In the genomic region with DNA sequence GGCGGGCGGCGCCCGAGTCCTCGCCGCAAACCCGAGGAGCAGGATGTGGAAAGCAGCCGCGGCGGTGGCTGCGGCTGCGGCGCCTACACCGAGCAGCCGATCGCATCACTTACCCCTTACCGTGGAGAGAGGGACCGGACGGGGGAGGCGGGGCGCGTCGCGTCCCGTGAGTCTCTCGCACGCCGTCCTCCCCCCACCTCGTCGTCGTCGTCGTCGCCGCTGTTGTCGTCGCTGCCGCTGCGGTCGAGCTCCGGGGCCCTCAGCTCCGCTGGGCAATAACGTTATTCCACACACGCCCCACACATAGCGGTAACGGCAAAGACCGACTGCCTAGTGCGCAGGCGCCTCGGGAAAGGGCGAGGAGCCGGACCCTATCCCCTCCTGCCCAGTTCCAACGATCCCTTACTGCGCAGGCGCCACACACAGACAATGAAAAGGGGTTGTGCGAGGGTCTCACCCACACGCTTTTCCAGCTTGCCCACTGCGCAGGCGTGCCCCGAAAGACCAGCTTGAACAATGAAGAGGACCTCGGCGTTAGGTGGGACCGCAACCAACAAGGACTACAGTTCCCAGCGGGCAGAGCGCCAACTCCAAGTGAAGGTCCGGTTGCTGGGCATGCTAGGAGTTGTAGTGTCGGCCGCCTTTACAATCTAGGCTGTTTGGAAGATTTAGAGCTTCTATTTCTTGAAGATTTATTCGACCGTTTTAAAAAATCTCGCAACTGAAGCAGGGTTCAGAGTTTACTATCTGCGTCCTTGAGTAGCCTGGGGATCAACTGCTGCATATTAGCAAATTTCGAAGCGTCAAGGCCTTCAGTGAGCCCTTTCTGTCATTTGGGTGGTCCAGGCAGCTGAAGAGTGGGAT, we compare ENCODE assay signal across 1 cellular context.
A peak's percentile ranks its signal among the peaks of the same experiment; 100 is the strongest.
TF ChIP-seq lines count a peak whose summit lies in the region.

A gene (minus strand): TSS at position 355 of the 864 bp plus-strand sequence. CDS start 30,001 bp downstream, outside the sequence.

TF ChIP-seq in GM12878, 131 proteins besides CTCF, POLR2A, EP300 and RAD21 (continued from another document and continues in another):
- TF ChIP-seq, protein P1, sequence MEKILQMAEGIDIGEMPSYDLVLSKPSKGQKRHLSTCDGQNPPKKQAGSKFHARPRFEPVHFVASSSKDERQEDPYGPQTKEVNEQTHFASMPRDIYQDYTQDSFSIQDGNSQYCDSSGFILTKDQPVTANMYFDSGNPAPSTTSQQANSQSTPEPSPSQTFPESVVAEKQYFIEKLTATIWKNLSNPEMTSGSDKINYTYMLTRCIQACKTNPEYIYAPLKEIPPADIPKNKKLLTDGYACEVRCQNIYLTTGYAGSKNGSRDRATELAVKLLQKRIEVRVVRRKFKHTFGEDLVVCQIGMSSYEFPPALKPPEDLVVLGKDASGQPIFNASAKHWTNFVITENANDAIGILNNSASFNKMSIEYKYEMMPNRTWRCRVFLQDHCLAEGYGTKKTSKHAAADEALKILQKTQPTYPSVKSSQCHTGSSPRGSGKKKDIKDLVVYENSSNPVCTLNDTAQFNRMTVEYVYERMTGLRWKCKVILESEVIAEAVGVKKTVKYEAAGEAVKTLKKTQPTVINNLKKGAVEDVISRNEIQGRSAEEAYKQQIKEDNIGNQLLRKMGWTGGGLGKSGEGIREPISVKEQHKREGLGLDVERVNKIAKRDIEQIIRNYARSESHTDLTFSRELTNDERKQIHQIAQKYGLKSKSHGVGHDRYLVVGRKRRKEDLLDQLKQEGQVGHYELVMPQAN (conservative IDR thresholded peaks at IDR 0.05): peak; percentile 73
- TF ChIP-seq SREBF1 (IDR thresholded peaks at IDR 0.05; ENCODE audit: low read length): peak; percentile 79; the same call in 1 of the 2 replicates
- no peak for TF ChIP-seq ESRRA (IDR thresholded peaks at IDR 0.05; ENCODE audit: low read length)
- peak; percentile 49; the same call in 1 of the 2 replicates for TF ChIP-seq TAF1 (IDR thresholded peaks at IDR 0.05; ENCODE audit: borderline replicate concordance, low read depth, low read length)
- TF ChIP-seq, protein P2, sequence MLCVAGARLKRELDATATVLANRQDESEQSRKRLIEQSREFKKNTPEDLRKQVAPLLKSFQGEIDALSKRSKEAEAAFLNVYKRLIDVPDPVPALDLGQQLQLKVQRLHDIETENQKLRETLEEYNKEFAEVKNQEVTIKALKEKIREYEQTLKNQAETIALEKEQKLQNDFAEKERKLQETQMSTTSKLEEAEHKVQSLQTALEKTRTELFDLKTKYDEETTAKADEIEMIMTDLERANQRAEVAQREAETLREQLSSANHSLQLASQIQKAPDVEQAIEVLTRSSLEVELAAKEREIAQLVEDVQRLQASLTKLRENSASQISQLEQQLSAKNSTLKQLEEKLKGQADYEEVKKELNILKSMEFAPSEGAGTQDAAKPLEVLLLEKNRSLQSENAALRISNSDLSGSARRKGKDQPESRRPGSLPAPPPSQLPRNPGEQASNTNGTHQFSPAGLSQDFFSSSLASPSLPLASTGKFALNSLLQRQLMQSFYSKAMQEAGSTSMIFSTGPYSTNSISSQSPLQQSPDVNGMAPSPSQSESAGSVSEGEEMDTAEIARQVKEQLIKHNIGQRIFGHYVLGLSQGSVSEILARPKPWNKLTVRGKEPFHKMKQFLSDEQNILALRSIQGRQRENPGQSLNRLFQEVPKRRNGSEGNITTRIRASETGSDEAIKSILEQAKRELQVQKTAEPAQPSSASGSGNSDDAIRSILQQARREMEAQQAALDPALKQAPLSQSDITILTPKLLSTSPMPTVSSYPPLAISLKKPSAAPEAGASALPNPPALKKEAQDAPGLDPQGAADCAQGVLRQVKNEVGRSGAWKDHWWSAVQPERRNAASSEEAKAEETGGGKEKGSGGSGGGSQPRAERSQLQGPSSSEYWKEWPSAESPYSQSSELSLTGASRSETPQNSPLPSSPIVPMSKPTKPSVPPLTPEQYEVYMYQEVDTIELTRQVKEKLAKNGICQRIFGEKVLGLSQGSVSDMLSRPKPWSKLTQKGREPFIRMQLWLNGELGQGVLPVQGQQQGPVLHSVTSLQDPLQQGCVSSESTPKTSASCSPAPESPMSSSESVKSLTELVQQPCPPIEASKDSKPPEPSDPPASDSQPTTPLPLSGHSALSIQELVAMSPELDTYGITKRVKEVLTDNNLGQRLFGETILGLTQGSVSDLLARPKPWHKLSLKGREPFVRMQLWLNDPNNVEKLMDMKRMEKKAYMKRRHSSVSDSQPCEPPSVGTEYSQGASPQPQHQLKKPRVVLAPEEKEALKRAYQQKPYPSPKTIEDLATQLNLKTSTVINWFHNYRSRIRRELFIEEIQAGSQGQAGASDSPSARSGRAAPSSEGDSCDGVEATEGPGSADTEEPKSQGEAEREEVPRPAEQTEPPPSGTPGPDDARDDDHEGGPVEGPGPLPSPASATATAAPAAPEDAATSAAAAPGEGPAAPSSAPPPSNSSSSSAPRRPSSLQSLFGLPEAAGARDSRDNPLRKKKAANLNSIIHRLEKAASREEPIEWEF (IDR thresholded peaks at IDR 0.05; ENCODE audit: insufficient replicate concordance, low read depth, low read length): no peak
- peak; percentile 86 for TF ChIP-seq LARP7 (IDR thresholded peaks at IDR 0.05)
- TF ChIP-seq, protein P3, sequence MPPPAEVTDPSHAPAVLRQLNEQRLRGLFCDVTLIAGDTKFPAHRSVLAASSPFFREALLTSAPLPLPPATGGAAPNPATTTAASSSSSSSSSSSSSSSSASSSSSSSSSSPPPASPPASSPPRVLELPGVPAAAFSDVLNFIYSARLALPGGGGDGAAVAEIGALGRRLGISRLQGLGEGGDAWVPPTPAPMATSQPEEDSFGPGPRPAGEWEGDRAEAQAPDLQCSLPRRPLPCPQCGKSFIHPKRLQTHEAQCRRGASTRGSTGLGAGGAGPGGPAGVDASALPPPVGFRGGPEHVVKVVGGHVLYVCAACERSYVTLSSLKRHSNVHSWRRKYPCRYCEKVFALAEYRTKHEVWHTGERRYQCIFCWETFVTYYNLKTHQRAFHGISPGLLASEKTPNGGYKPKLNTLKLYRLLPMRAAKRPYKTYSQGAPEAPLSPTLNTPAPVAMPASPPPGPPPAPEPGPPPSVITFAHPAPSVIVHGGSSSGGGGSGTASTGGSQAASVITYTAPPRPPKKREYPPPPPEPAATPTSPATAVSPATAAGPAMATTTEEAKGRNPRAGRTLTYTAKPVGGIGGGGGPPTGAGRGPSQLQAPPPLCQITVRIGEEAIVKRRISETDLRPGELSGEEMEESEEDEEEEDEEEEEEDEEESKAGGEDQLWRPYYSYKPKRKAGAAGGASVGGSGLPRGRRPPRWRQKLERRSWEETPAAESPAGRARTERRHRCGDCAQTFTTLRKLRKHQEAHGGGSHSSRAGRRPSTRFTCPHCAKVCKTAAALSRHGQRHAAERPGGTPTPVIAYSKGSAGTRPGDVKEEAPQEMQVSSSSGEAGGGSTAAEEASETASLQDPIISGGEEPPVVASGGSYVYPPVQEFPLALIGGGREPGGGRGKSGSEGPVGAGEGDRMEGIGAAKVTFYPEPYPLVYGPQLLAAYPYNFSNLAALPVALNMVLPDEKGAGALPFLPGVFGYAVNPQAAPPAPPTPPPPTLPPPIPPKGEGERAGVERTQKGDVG (CRISPR knock-in tag; IDR thresholded peaks at IDR 0.05): no peak
- no peak for TF ChIP-seq NFXL1 (IDR thresholded peaks at IDR 0.05; ENCODE audit: borderline replicate concordance)
- peak; percentile 89 for TF ChIP-seq CREM (IDR thresholded peaks at IDR 0.05; ENCODE audit: low read depth)
- TF ChIP-seq, protein P4, sequence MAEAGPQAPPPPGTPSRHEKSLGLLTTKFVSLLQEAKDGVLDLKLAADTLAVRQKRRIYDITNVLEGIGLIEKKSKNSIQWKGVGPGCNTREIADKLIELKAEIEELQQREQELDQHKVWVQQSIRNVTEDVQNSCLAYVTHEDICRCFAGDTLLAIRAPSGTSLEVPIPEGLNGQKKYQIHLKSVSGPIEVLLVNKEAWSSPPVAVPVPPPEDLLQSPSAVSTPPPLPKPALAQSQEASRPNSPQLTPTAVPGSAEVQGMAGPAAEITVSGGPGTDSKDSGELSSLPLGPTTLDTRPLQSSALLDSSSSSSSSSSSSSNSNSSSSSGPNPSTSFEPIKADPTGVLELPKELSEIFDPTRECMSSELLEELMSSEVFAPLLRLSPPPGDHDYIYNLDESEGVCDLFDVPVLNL (IDR thresholded peaks at IDR 0.05; ENCODE audit: low read depth, low read length): no peak
- TF ChIP-seq PML (IDR thresholded peaks at IDR 0.05; ENCODE audit: low read length): no peak
- peak; percentile 66; the same call in 1 of the 2 replicates for TF ChIP-seq HDGF (IDR thresholded peaks at IDR 0.05)
- no peak for TF ChIP-seq YBX1 (IDR thresholded peaks at IDR 0.05)
- TF ChIP-seq STAT3 (IDR thresholded peaks at IDR 0.05; ENCODE audit: low read depth, low read length): no peak
- TF ChIP-seq, protein P5, sequence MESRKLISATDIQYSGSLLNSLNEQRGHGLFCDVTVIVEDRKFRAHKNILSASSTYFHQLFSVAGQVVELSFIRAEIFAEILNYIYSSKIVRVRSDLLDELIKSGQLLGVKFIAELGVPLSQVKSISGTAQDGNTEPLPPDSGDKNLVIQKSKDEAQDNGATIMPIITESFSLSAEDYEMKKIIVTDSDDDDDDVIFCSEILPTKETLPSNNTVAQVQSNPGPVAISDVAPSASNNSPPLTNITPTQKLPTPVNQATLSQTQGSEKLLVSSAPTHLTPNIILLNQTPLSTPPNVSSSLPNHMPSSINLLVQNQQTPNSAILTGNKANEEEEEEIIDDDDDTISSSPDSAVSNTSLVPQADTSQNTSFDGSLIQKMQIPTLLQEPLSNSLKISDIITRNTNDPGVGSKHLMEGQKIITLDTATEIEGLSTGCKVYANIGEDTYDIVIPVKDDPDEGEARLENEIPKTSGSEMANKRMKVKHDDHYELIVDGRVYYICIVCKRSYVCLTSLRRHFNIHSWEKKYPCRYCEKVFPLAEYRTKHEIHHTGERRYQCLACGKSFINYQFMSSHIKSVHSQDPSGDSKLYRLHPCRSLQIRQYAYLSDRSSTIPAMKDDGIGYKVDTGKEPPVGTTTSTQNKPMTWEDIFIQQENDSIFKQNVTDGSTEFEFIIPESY (IDR thresholded peaks at IDR 0.05): no peak
- TF ChIP-seq POLR2AphosphoS5 (IDR thresholded peaks at IDR 0.05; ENCODE audit: low read length): peak; percentile 56; the same call in 1 of the 2 replicates
- peak; percentile 77 for TF ChIP-seq RELA (IDR thresholded peaks at IDR 0.05; ENCODE audit: borderline replicate concordance, partially characterized antibody)
- TF ChIP-seq ZNF274 (IDR thresholded peaks at IDR 0.05; ENCODE audit: insufficient read depth, insufficient read length): no peak
- no peak for TF ChIP-seq ZNF622 (IDR thresholded peaks at IDR 0.05)
- TF ChIP-seq SUPT20H (IDR thresholded peaks at IDR 0.05; ENCODE audit: borderline replicate concordance, control insufficient read depth, low read depth, low read length): no peak
- TF ChIP-seq, protein P6, sequence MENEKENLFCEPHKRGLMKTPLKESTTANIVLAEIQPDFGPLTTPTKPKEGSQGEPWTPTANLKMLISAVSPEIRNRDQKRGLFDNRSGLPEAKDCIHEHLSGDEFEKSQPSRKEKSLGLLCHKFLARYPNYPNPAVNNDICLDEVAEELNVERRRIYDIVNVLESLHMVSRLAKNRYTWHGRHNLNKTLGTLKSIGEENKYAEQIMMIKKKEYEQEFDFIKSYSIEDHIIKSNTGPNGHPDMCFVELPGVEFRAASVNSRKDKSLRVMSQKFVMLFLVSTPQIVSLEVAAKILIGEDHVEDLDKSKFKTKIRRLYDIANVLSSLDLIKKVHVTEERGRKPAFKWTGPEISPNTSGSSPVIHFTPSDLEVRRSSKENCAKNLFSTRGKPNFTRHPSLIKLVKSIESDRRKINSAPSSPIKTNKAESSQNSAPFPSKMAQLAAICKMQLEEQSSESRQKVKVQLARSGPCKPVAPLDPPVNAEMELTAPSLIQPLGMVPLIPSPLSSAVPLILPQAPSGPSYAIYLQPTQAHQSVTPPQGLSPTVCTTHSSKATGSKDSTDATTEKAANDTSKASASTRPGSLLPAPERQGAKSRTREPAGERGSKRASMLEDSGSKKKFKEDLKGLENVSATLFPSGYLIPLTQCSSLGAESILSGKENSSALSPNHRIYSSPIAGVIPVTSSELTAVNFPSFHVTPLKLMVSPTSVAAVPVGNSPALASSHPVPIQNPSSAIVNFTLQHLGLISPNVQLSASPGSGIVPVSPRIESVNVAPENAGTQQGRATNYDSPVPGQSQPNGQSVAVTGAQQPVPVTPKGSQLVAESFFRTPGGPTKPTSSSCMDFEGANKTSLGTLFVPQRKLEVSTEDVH (IDR thresholded peaks at IDR 0.05; ENCODE audit: low read depth, partially characterized antibody): no peak
- TF ChIP-seq RUNX3 (IDR thresholded peaks at IDR 0.05; ENCODE audit: low read length): peak; percentile 77; the same call in 1 of the 2 replicates
- no peak for TF ChIP-seq NR2C2 (IDR thresholded peaks at IDR 0.05; ENCODE audit: borderline replicate concordance, control insufficient read depth, insufficient read length, low read depth)
- peak; percentile 98 for TF ChIP-seq SIX5 (IDR thresholded peaks at IDR 0.05; ENCODE audit: low read depth, low read length, severe bottlenecking)
- TF ChIP-seq IKZF1 (conservative IDR thresholded peaks at IDR 0.05): peak; percentile 98
- peak; percentile 93 for TF ChIP-seq BACH1 (IDR thresholded peaks at IDR 0.05; ENCODE audit: borderline replicate concordance)
- no peak for TF ChIP-seq HDAC6 (IDR thresholded peaks at IDR 0.05; ENCODE audit: unreplicated experiment)
- peak; percentile 13 for TF ChIP-seq CHD2 (IDR thresholded peaks at IDR 0.05; ENCODE audit: borderline replicate concordance, low read depth, low read length)
- TF ChIP-seq NBN (IDR thresholded peaks at IDR 0.05): no peak; the same call in 1 of the 2 replicates
- TF ChIP-seq ETV6 (conservative IDR thresholded peaks at IDR 0.05 in 1 of 2, IDR thresholded peaks at IDR 0.05 in 1 of 2; ENCODE audit: borderline replicate concordance in 1 of 2, low read depth in 1 of 2): no peak
- no peak for TF ChIP-seq SREBF2 (IDR thresholded peaks at IDR 0.05; ENCODE audit: low read length)
- TF ChIP-seq, protein P7, sequence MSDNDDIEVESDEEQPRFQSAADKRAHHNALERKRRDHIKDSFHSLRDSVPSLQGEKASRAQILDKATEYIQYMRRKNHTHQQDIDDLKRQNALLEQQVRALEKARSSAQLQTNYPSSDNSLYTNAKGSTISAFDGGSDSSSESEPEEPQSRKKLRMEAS (IDR thresholded peaks at IDR 0.05; ENCODE audit: low read depth, low read length): peak; percentile 7; the same call in 1 of the 2 replicates
- peak; percentile 77 for TF ChIP-seq TARDBP (IDR thresholded peaks at IDR 0.05; ENCODE audit: borderline replicate concordance)
- TF ChIP-seq, protein P8, sequence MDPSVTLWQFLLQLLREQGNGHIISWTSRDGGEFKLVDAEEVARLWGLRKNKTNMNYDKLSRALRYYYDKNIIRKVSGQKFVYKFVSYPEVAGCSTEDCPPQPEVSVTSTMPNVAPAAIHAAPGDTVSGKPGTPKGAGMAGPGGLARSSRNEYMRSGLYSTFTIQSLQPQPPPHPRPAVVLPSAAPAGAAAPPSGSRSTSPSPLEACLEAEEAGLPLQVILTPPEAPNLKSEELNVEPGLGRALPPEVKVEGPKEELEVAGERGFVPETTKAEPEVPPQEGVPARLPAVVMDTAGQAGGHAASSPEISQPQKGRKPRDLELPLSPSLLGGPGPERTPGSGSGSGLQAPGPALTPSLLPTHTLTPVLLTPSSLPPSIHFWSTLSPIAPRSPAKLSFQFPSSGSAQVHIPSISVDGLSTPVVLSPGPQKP (IDR thresholded peaks at IDR 0.05; ENCODE audit: low read depth, low read length): no peak
- TF ChIP-seq EZH2 (IDR thresholded peaks at IDR 0.05; ENCODE audit: borderline replicate concordance, control insufficient read depth, low read depth, low read length): no peak
- TF ChIP-seq CBFB (IDR thresholded peaks at IDR 0.05; ENCODE audit: low read depth): peak; percentile 41; the same call in 1 of the 2 replicates
- TF ChIP-seq BCL11A (IDR thresholded peaks at IDR 0.05; ENCODE audit: low read depth, low read length): no peak
- peak; percentile 93 for TF ChIP-seq GABPA (IDR thresholded peaks at IDR 0.05; ENCODE audit: low read depth)
- no peak for TF ChIP-seq MTA3 (IDR thresholded peaks at IDR 0.05; ENCODE audit: borderline replicate concordance, low read length)
- peak; percentile 93 for TF ChIP-seq CREB1 (IDR thresholded peaks at IDR 0.05; ENCODE audit: low read depth)
